24 cellular contexts compared by ENCODE assay signal in the genomic region with DNA sequence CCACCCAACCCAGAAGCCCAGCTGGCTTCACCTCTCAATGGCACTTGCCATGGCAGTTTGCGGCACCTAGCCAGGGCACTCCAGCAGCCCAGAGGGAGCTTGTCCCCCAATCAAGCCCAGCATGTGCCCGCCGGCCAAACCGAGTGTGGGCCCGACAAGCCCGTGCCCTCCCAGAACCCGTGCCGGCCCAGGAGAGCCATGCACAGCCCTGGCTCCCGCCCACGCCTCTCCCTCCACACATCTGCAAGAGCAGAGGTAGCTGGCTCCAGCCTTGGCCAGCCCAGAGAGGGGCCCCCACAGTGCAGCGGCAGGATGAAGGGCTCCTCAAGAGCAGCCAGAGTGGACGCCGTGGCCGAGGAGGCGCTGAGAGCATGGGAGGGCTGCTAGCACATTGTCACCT.
"Had no signal": no experiment of that assay in that cellular context is flagged by ENCODE, and none has a peak within 500 bp of the region (broad histone marks: within the 10 kb centered on the region; RNA-seq: fewer than 3 reads in every experiment).

No MANE protein-coding gene starts in this region.

- H3K4me1 ChIP-seq: colonic mucosa, gastrocnemius medialis, heart left ventricle, left ventricle myocardium inferior, pancreas, right atrium auricular region, tibial nerve, upper lobe of left lung, uterus had no signal

- H2AFZ ChIP-seq: hepatocyte had no signal

- H3K4me2 ChIP-seq: hepatocyte had no signal

- H3K36me3 ChIP-seq: colonic mucosa, gastrocnemius medialis, heart left ventricle, left ventricle myocardium inferior, neutrophil, pancreas, right atrium auricular region, sigmoid colon, thoracic aorta, tibial nerve, upper lobe of left lung, uterus had no signal

- DNase-seq: colonic mucosa; effector CD8-positive, alpha-beta T cell; endodermal cell; foreskin fibroblast; gastrocnemius medialis; heart left ventricle; left colon; left ventricle myocardium inferior; natural killer cell; sigmoid colon; stimulated activated CD4-positive, alpha-beta T cell treated with anti-CD3 and anti-CD28 coated beads, Interleukin-15, amount 100 ng/mL, for 24 hours; stimulated activated CD4-positive, alpha-beta T cell treated with anti-CD3 and anti-CD28 coated beads, Interleukin-2, amount 100 ng/mL, for 48 hours; stimulated activated naive B cell treated with anti-CD40 and anti-IgM and Interleukin-4, amounts not matched to agents 10 μg/mL and 1 μg/mL and 100 μg/mL, for 72 hours; uterus had no signal

- FAIRE-seq: pancreas had no signal

- H3K27ac ChIP-seq: colonic mucosa, epithelial cell of prostate, gastrocnemius medialis, heart left ventricle, hepatocyte, left ventricle myocardium inferior, neutrophil, pancreas, right atrium auricular region, sigmoid colon, thoracic aorta, tibial nerve, upper lobe of left lung, uterus had no signal

- ATAC-seq: esophagus mucosa; gastrocnemius medialis; heart left ventricle; left colon; natural killer cell; pancreas; stimulated activated naive B cell treated with anti-CD40 and anti-IgM and Interleukin-4, amounts not matched to agents 10 μg/mL and 1 μg/mL and 100 μg/mL, for 72 hours had no signal

- H3K27me3 ChIP-seq: colonic mucosa, gastrocnemius medialis, heart left ventricle, hepatocyte, neutrophil, pancreas, right atrium auricular region, sigmoid colon, tibial nerve, upper lobe of left lung, uterus had no signal

- H3K9me3 ChIP-seq: colonic mucosa, gastrocnemius medialis, neutrophil, pancreas, right atrium auricular region, thoracic aorta, upper lobe of left lung, uterus had no signal

- H3K79me2 ChIP-seq: hepatocyte had no signal

- H3K4me3 ChIP-seq: colonic mucosa, gastrocnemius medialis, heart left ventricle, hepatocyte, left ventricle myocardium inferior, lung, pancreas, right atrium auricular region, sigmoid colon, thoracic aorta, tibial nerve, upper lobe of left lung, uterus had no signal
